In genomic region chr6:82086944-82087343, GRCh38 we compare ENCODE assay signal across 21 cellular contexts.
A peak's percentile ranks its signal among the peaks of the same experiment; 100 is the strongest.
DNase-seq lines count a peak whose midpoint lies in the region; ATAC-seq, FAIRE-seq and TF ChIP-seq lines count a peak whose summit lies in the region.
"Had no signal": no experiment of that assay in that cellular context is flagged by ENCODE, and none has a peak within 500 bp of the region (broad histone marks: within the 10 kb centered on the region; RNA-seq: fewer than 3 reads in every experiment).

No MANE protein-coding gene starts in this region.

- H3K36me3 ChIP-seq in bronchial epithelial cell (ENCODE audit: control insufficient read depth, insufficient read depth, low read length), result no peaks in the 10 kb centered on the region
- H3K36me3 ChIP-seq: BE2C, Peyer's patch, SJSA1 had no signal

- BruUV-seq in MCF 10A (replicated peaks; lab: Mats Ljungman, UMichigan), result no TSS peak

- POLR2A ChIA-PET in MCF 10A (lab: Yijun Ruan, JAX), result interaction anchor here (0.6 kb wide), 1 partner anchor 56 kb away, joined by 3 read pairs; no protein-coding TSS in a partner anchor

- H3K27ac Mint-ChIP-seq in MCF 10A (ENCODE audit: low read depth, unreplicated experiment) (no peak overlapping the region), neural crest cell (ENCODE audit: unreplicated experiment) (peak overlapping the region; percentile 19)

- TF ChIP-seq CTCF in MCF 10A (IDR thresholded peaks at IDR 0.05; ENCODE audit: unreplicated experiment), result no peak
- no peak for TF ChIP-seq CTCF in bronchial epithelial cell (IDR thresholded peaks at IDR 0.05; ENCODE audit: insufficient read depth, low read length, severe bottlenecking)
- no peak for TF ChIP-seq CTCF in neural crest cell (conservative IDR thresholded peaks at IDR 0.05)

- no peak overlapping the region for H3K4me3 ChIP-seq in bronchial epithelial cell (ENCODE audit: low read depth, low read length)
- H3K4me3 ChIP-seq: Peyer's patch, SJSA1 had no signal

- in situ Hi-C loops in T47D (cut with HindIII; ENCODE audit: low pct_unique_long_range_greater_than_20kb, low sequenced_read_pairs), result no loop called here

- H3K27me3 Mint-ChIP-seq in MCF 10A (ENCODE audit: insufficient read depth, unreplicated experiment), result no peaks in the 10 kb centered on the region
- no peaks in the 10 kb centered on the region for H3K27me3 Mint-ChIP-seq in neural crest cell (ENCODE audit: low read depth)

- DNase-seq in T47D (ENCODE audit: low read depth in 1 of 2, low spot score in 1 of 2) (peak; percentile 11 to 69), MCF 10A (ENCODE audit: unreplicated experiment) (no peak), NCI-H2029 (lab: John Stamatoyannopoulos, UW) (peak; percentile 41), bronchial epithelial cell (ENCODE audit: low read depth) (peak; percentile 19), neural crest cell (ENCODE audit: low read depth, low spot score) (no peak), putamen (ENCODE audit: low spot score) (no peak)
- DNase-seq in stimulated activated CD4-positive, alpha-beta T cell treated with anti-CD3 and anti-CD28 coated beads, Interleukin-12 subunit alpha, Interleukin-12 subunit beta, amount 100 ng/mL, for 4 hours, result no peak
- DNase-seq: BE2C; DMS 273 treated with DMSO at 0.1 percent for 48 hours; H7; KBM-7; NCI-H1105; NCI-H1694; NCI-H2107; NCI-H446 treated with DMSO at 0.1 percent for 48 hours; NCI-H774; NK-92 treated with Interleukin-12 subunit alpha and Interleukin-12 subunit beta, amount 100 ng/mL, for 24 hours; Peyer's patch had no signal

- no peak for FAIRE-seq in bronchial epithelial cell (lab: Jason Lieb, UNC)
- FAIRE-seq: GM12891 had no signal

- CTCF ChIA-PET in MCF 10A (lab: Yijun Ruan, JAX), result no interaction called here

- H3K9me3 Mint-ChIP-seq in MCF 10A (ENCODE audit: unreplicated experiment) (no peaks in the 10 kb centered on the region), neural crest cell (no peaks in the 10 kb centered on the region)

- no peaks in the 10 kb centered on the region for H3K36me3 Mint-ChIP-seq in MCF 10A (ENCODE audit: insufficient read depth, unreplicated experiment)
- H3K36me3 Mint-ChIP-seq in neural crest cell (ENCODE audit: low read depth), result no peaks in the 10 kb centered on the region

- ATAC-seq in HG03342 (IDR thresholded peaks at IDR 0.05; ENCODE audit: unreplicated experiment), result no peak

- H3K4me3 Mint-ChIP-seq in MCF 10A (ENCODE audit: unreplicated experiment) (no peak overlapping the region), neural crest cell (no peak overlapping the region)

- intact Hi-C loops in MCF 10A (cut with micrococcal nuclease), result no loop called here

- no peaks in the 10 kb centered on the region for H3K27me3 ChIP-seq in bronchial epithelial cell (ENCODE audit: control insufficient read depth, insufficient read depth, low read length)
- H3K27me3 ChIP-seq: BE2C, Peyer's patch, SJSA1 had no signal

- H3K4me1 Mint-ChIP-seq in MCF 10A (ENCODE audit: insufficient read depth, unreplicated experiment) (no peaks in the 10 kb centered on the region), neural crest cell (peaks cover 26% of the 10 kb centered on the region)

Comparison
In these comparisons a context has a peak if more than half of its experiments do, and no peak if none do; other contexts are left out.
1. DNase-seq: peak in T47D (2 of 2), NCI-H2029 (single experiment) and bronchial epithelial cell (single experiment); none in MCF 10A (single experiment), neural crest cell (single experiment), putamen (single experiment) and stimulated activated CD4-positive, alpha-beta T cell treated with anti-CD3 and anti-CD28 coated beads, Interleukin-12 subunit alpha, Interleukin-12 subunit beta, amount 100 ng/mL, for 4 hours (single experiment).